In genomic region chr1:151371744-151372410, GRCh38 we compare ENCODE assay signal across 8 cellular contexts. TPM values are rescaled to one million over a fixed set of nuclear protein-coding genes. Genes with fewer than 3 reads are reported as not detected.
DNase-seq lines count a peak whose midpoint lies in the region; TF ChIP-seq lines count a peak whose summit lies in the region.

No MANE protein-coding gene starts in this region.

- H2BK12ac ChIP-seq in trophoblast cell (ENCODE audit: low read length): no peak overlapping the region

- no peak overlapping the region for H4K12ac ChIP-seq in trophoblast cell (ENCODE audit: low read depth, low read length)

- TSS peak; percentile 62 for BruUV-seq in PC-9 (replicated peaks; lab: Mats Ljungman, UMichigan)

- CTCF ChIA-PET in PC-9 (lab: Charles Lee): no interaction called here

- H3K9me3 ChIP-seq in PC-9 (ENCODE audit: insufficient read depth, low read depth): no peaks in the 10 kb centered on the region
- H3K9me3 ChIP-seq in trophoblast cell (ENCODE audit: insufficient read depth, low read depth, low read length): peaks cover 6% of the 10 kb centered on the region

- H3K4ac ChIP-seq in trophoblast cell (ENCODE audit: low read depth, low read length): no peak overlapping the region

- H3K18ac ChIP-seq in trophoblast cell (ENCODE audit: low read length): no peak overlapping the region

- TF ChIP-seq CTCF in PC-9 (conservative IDR thresholded peaks at IDR 0.05): no peak
- no peak for TF ChIP-seq CTCF in foreskin fibroblast (IDR thresholded peaks at IDR 0.05; ENCODE audit: low read depth, low read length)

- no peaks in the 10 kb centered on the region for H4K20me1 ChIP-seq in PC-9 (ENCODE audit: insufficient read depth)

- intact Hi-C loops in PC-9 (cut with micrococcal nuclease; ENCODE audit: unreplicated experiment): no loop called here

- H3K79me1 ChIP-seq in trophoblast cell (ENCODE audit: low read length): peaks cover 2% of the 10 kb centered on the region

- H4K91ac ChIP-seq in trophoblast cell (ENCODE audit: low read depth, low read length): no peak overlapping the region

- H3K27me3 ChIP-seq in PC-9 (ENCODE audit: insufficient read depth, low read depth) (no peaks in the 10 kb centered on the region), trophoblast cell (ENCODE audit: insufficient read depth, low read length) (no peaks in the 10 kb centered on the region)

- H3K9ac ChIP-seq in trophoblast cell (ENCODE audit: low read length): no peak overlapping the region

- H2AK5ac ChIP-seq in trophoblast cell (ENCODE audit: low read length): no peak overlapping the region

- no peak overlapping the region for H3K23ac ChIP-seq in trophoblast cell (ENCODE audit: low read length)

- POLR2A ChIA-PET in PC-9 (lab: Charles Lee; ENCODE audit: unreplicated experiment): interaction anchor here (0.6 kb wide), 2 partner anchors 307 to 428 kb away, joined by 3 read pairs; no protein-coding TSS in a partner anchor

- H2BK5ac ChIP-seq in trophoblast cell (ENCODE audit: low read depth, low read length, poor library complexity): no peak overlapping the region

- WGBS in trophoblast cell (ENCODE audit: extremely low coverage, insufficient coverage, insufficient read length): no CpG with 5 or more reads among the region's 8 CpGs

- no peak overlapping the region for H2AFZ ChIP-seq in PC-9
- peak overlapping the region; percentile 84 for H2AFZ ChIP-seq in trophoblast cell (ENCODE audit: insufficient read depth, low read length, poor library complexity)

- H3K27ac ChIP-seq in PC-9 (no peak overlapping the region), trophoblast cell (ENCODE audit: low read depth, low read length) (no peak overlapping the region)

- H3K79me2 ChIP-seq in PC-9 (ENCODE audit: low read depth) (no peaks in the 10 kb centered on the region), trophoblast cell (ENCODE audit: control insufficient read depth, insufficient read depth, low read length, poor library complexity) (peaks cover 2% of the 10 kb centered on the region)

- H3K4me1 ChIP-seq in PC-9 (replicated peaks; ENCODE audit: insufficient read depth): no peaks in the 10 kb centered on the region; the same call in 1 of the 2 replicates
- H3K4me1 ChIP-seq in trophoblast cell (ENCODE audit: control insufficient read depth in 1 of 2, insufficient read depth in 2 of 2, low read length in 2 of 2): peaks cover 0 to 4% of the 10 kb centered on the region in 2 experiments

- no peak overlapping the region for H3K14ac ChIP-seq in trophoblast cell (ENCODE audit: low read length)

- no peak overlapping the region for H2BK120ac ChIP-seq in trophoblast cell (ENCODE audit: insufficient read depth, low read length, poor library complexity)

- no peaks in the 10 kb centered on the region for H3K36me3 ChIP-seq in PC-9 (ENCODE audit: low read depth)
- no peaks in the 10 kb centered on the region for H3K36me3 ChIP-seq in trophoblast cell (ENCODE audit: control insufficient read depth in 1 of 2, insufficient read depth in 2 of 2, low read length in 2 of 2)

- no peak overlapping the region for H3K4me3 ChIP-seq in PC-9
- H3K4me3 ChIP-seq in foreskin fibroblast (ENCODE audit: low read depth in 1 of 2, low read length in 2 of 2): peak overlapping the region; percentile 33 to 84
- H3K4me3 ChIP-seq in trophoblast cell (ENCODE audit: low read depth, low read length): no peak overlapping the region

- peak overlapping the region; percentile 54 for H4K8ac ChIP-seq in trophoblast cell (ENCODE audit: low read depth, low read length)

- peaks cover 5% of the 10 kb centered on the region; the same call in 1 of the 2 replicates for H3F3A ChIP-seq in PC-9 (ENCODE audit: insufficient read depth, low read depth)

- DNase-seq in HCEC 1CT (peak; percentile 20), PC-9 (peak in 1 of 2 experiments; percentile 17), foreskin fibroblast (peak in 1 of 2 donors; percentile 68), trophoblast cell (no peak), islet precursor cell (no peak), SW480 (ENCODE audit: low spot score) (no peak), NOMO-1 (lab: John Stamatoyannopoulos, UW; ENCODE audit: unreplicated experiment in 2 of 2) (no peak)
- no peak for DNase-seq in activated CD4-positive, alpha-beta T cell treated with anti-CD3 and anti-CD28 coated beads for 1 hour

- H3K4me2 ChIP-seq in PC-9 (no peak overlapping the region), trophoblast cell (ENCODE audit: low read length) (peak overlapping the region; percentile 50)

- no peaks in the 10 kb centered on the region for H3K9me2 ChIP-seq in PC-9 (ENCODE audit: insufficient read depth)

RNA-seq across cellular contexts. Expression of gene SELENBP1, which starts 0.6 kb away (rescaled TPM):
- total RNA-seq in PC-9 (2021): 11.3 and 18.4 TPM in 2 replicates
- polyA plus RNA-seq in trophoblast cell (2013): 5.4 and 5.9 TPM in 2 replicates

RNA-seq across cellular contexts. Expression of gene RFX5, which starts 24.8 kb away (rescaled TPM):
- total RNA-seq in PC-9 (2021): 73.6 and 75.7 TPM in 2 replicates
- polyA plus RNA-seq in trophoblast cell (2013): 21.0 and 23.2 TPM in 2 replicates

RNA-seq across cellular contexts. Expression of gene PSMB4, which starts 27.5 kb away (rescaled TPM):
- total RNA-seq in PC-9 (2021): 334 and 345 TPM in 2 replicates
- 411 and 419 TPM in 2 replicates for polyA plus RNA-seq in trophoblast cell (2013)

RNA-seq across cellular contexts. Expression of gene PI4KB, which starts 44.7 kb away (rescaled TPM):
- 40.0 and 44.3 TPM in 2 replicates for total RNA-seq in PC-9 (2021)
- 32.5 and 35.5 TPM in 2 replicates for polyA plus RNA-seq in trophoblast cell (2013)

Comparison
In these comparisons a context has a peak if more than half of its experiments do, and no peak if none do; other contexts are left out.
1. H3K4me3 ChIP-seq: peak in foreskin fibroblast (2 of 2); none in PC-9 (single experiment) and trophoblast cell (single experiment).